ENCODE assay signal across 20 cellular contexts in genomic region chr2:42184346-42184745, GRCh38. TPM values are rescaled to one million over a fixed set of nuclear protein-coding genes. Genes with fewer than 3 reads are reported as not detected.
DNase-seq lines count a peak whose midpoint lies in the region; ATAC-seq and TF ChIP-seq lines count a peak whose summit lies in the region.
"Had no signal": no experiment of that assay in that cellular context is flagged by ENCODE, and none has a peak within 500 bp of the region (broad histone marks: within the 10 kb centered on the region; RNA-seq: fewer than 3 reads in every experiment).

No MANE protein-coding gene starts in this region.

- H3K9me3 Mint-ChIP-seq in CD4-positive, alpha-beta T cell: no peaks in the 10 kb centered on the region
- H3K9me3 Mint-ChIP-seq in H9 (peaks cover 0 to 2% of the 10 kb centered on the region in 2 experiments; a peak in 1 of 5 replicates), mesothelial cell of epicardium (no peaks in the 10 kb centered on the region)
- peaks cover 1% of the 10 kb centered on the region for H3K9me3 Mint-ChIP-seq in activated naive CD8-positive, alpha-beta T cell treated with anti-CD3 and anti-CD28 coated beads for 36 hours
- H3K9me3 Mint-ChIP-seq: dendritic cell treated with granulocyte-macrophage colony-stimulating factor and Interleukin-4, amounts not matched to agents 40 ng/mL and 50 ng/mL, for 4 days had no signal

- H3K27me3 ChIP-seq in CD4-positive, alpha-beta T cell (ENCODE audit: control insufficient read depth, insufficient read depth, low read length): no peaks in the 10 kb centered on the region
- no peaks in the 10 kb centered on the region for H3K27me3 ChIP-seq in H9 (ENCODE audit: insufficient read depth, low read length)
- H3K27me3 ChIP-seq: transverse colon had no signal

- no peak overlapping the region for H2BK20ac ChIP-seq in H9 (ENCODE audit: low read depth, low read length, poor library complexity, severe bottlenecking)

- no peak overlapping the region for H3K23ac ChIP-seq in H9 (ENCODE audit: insufficient read length, low read depth, low read length)

- H2AFZ ChIP-seq in H9 (ENCODE audit: low read length): no peak overlapping the region

- no peak overlapping the region for H3K4ac ChIP-seq in H9 (ENCODE audit: low read depth, low read length)

- no peak overlapping the region for H3K56ac ChIP-seq in H9 (ENCODE audit: insufficient read length, low read depth, low read length)

- H3K9me3 ChIP-seq in CD4-positive, alpha-beta T cell (ENCODE audit: control insufficient read depth, low read length): no peaks in the 10 kb centered on the region
- no peaks in the 10 kb centered on the region for H3K9me3 ChIP-seq in H9 (ENCODE audit: control insufficient read depth, low read depth, low read length)
- H3K9me3 ChIP-seq: lower lobe of right lung, transverse colon had no signal

- no peak for ATAC-seq in CD4-positive, alpha-beta T cell (ENCODE audit: poor library complexity)
- no peak for ATAC-seq in HG03280 (IDR thresholded peaks at IDR 0.05; ENCODE audit: unreplicated experiment)
- ATAC-seq: stimulated activated naive CD8-positive, alpha-beta T cell treated with anti-CD3 and anti-CD28 coated beads, Interleukin-15, Interleukin-2, amounts not matched to agents 100 U/mL and 50 U/mL, for 24 hours had no signal

- H3K18ac ChIP-seq in H9 (ENCODE audit: insufficient read length, low read depth, low read length): no peak overlapping the region

- H3K4me1 ChIP-seq in H9 (ENCODE audit: insufficient read depth, low read length): no peaks in the 10 kb centered on the region

- peaks cover 2% of the 10 kb centered on the region for H3K79me1 ChIP-seq in H9 (ENCODE audit: insufficient read depth, low read depth, low read length, poor library complexity, severe bottlenecking)

- peaks cover 10% of the 10 kb centered on the region; the same call in 1 of the 2 replicates for H3K79me2 ChIP-seq in H9 (ENCODE audit: insufficient read depth, low read length)

- H4K91ac ChIP-seq in H9 (ENCODE audit: insufficient read length, low read depth, low read length): no peak overlapping the region

- peaks cover 86% of the 10 kb centered on the region for H3K4me1 Mint-ChIP-seq in CD4-positive, alpha-beta T cell (ENCODE audit: low read depth)
- peaks cover 7% of the 10 kb centered on the region in 2 experiments for H3K4me1 Mint-ChIP-seq in H9
- H3K4me1 Mint-ChIP-seq in activated naive CD8-positive, alpha-beta T cell treated with anti-CD3 and anti-CD28 coated beads for 36 hours: peaks cover 58% of the 10 kb centered on the region
- peaks cover 28% of the 10 kb centered on the region for H3K4me1 Mint-ChIP-seq in mesothelial cell of epicardium

- peak overlapping the region; percentile 62 for H3K4me3 Mint-ChIP-seq in CD4-positive, alpha-beta T cell
- H3K4me3 Mint-ChIP-seq in H9 (no peak overlapping the region), mesothelial cell of epicardium (no peak overlapping the region)
- H3K4me3 Mint-ChIP-seq in activated naive CD8-positive, alpha-beta T cell treated with anti-CD3 and anti-CD28 coated beads for 36 hours: peak overlapping the region; percentile 44
- H3K4me3 Mint-ChIP-seq: dendritic cell treated with granulocyte-macrophage colony-stimulating factor and Interleukin-4, amounts not matched to agents 40 ng/mL and 50 ng/mL, for 4 days had no signal

- H2BK12ac ChIP-seq in H9 (ENCODE audit: insufficient read length, low read depth, low read length): no peak overlapping the region

- no peak overlapping the region for H2AK5ac ChIP-seq in H9 (ENCODE audit: insufficient read length, low read length)

- H4K5ac ChIP-seq in H9 (ENCODE audit: insufficient read length, low read depth, low read length): no peak overlapping the region

- H4K8ac ChIP-seq in H9 (replicated peaks; ENCODE audit: insufficient read length, low read depth, low read length): no peak overlapping the region

- H2BK120ac ChIP-seq in H9 (ENCODE audit: low read depth, low read length, poor library complexity, severe bottlenecking): no peak overlapping the region

- DNase-seq in CD4-positive, alpha-beta T cell: no peak
- DNase-seq in H9 (no peak), mesothelial cell of epicardium (ENCODE audit: low spot score in 2 of 2, unreplicated experiment in 2 of 2) (no peak), GM10248 (ENCODE audit: extremely low spot score) (no peak), NCI-H146 treated with DMSO at 0.1 percent for 48 hours (lab: John Stamatoyannopoulos, UW; ENCODE audit: unreplicated experiment) (no peak)
- DNase-seq in activated naive CD8-positive, alpha-beta T cell treated with anti-CD3 and anti-CD28 coated beads for 36 hours: no peak
- DNase-seq in NK-92 treated with Interleukin-12 subunit alpha and Interleukin-12 subunit beta, amount 100 ng/mL, for 24 hours (lab: John Stamatoyannopoulos, UW): no peak
- DNase-seq: activated T-cell treated with anti-CD3 and anti-CD28 coated beads, Interleukin-2, amount 50 U/mL, for 1 hour; GDM1; HCEC 1CT; IMR-90; lower lobe of right lung; MV-4-11; NCI-H1930; NCI-H446; RPMI8226; stimulated activated naive CD8-positive, alpha-beta T cell treated with anti-CD3 and anti-CD28 coated beads, Interleukin-15, Interleukin-2, amounts not matched to agents 100 U/mL and 50 U/mL, for 24 hours; transverse colon had no signal

- no peak overlapping the region for H3K27ac ChIP-seq in CD4-positive, alpha-beta T cell (ENCODE audit: low read depth, low read length)
- no peak overlapping the region for H3K27ac ChIP-seq in H9 (ENCODE audit: insufficient read length, low read depth, low read length)
- H3K27ac ChIP-seq: lower lobe of right lung, transverse colon had no signal

- CTCF ChIA-PET in CD4-positive, alpha-beta T cell (lab: Charles Lee): no interaction called here
- CTCF ChIA-PET in GM10248 (lab: Yijun Ruan, JAX): interaction anchor here (1.7 to 2.6 kb wide), 2 partner anchors 13 to 19 kb away, joined by 4 to 9 read pairs; no protein-coding TSS in a partner anchor

- no peaks in the 10 kb centered on the region for H3K23me2 ChIP-seq in H9 (ENCODE audit: insufficient read length, low read depth, low read length, poor library complexity, severe bottlenecking)

- H3K36me3 Mint-ChIP-seq in CD4-positive, alpha-beta T cell (ENCODE audit: low read depth): peaks cover 57% of the 10 kb centered on the region
- peaks cover 2 to 15% (median 5%) of the 10 kb centered on the region in 3 experiments for H3K36me3 Mint-ChIP-seq in H9 (ENCODE audit: insufficient read depth in 1 of 3, low read depth in 3 of 3)
- H3K36me3 Mint-ChIP-seq in activated naive CD8-positive, alpha-beta T cell treated with anti-CD3 and anti-CD28 coated beads for 36 hours: peaks cover 22% of the 10 kb centered on the region
- H3K36me3 Mint-ChIP-seq in mesothelial cell of epicardium: peaks cover 15% of the 10 kb centered on the region

- H2BK5ac ChIP-seq in H9 (ENCODE audit: insufficient read length, low read length): no peak overlapping the region

- H3K4me2 ChIP-seq in H9 (ENCODE audit: insufficient read depth, insufficient read length, low read length): no peak overlapping the region

- POLR2A ChIA-PET in CD4-positive, alpha-beta T cell (lab: Charles Lee): interaction anchor here (0.6 kb wide), 1 partner anchor 9 kb away, joined by 3 read pairs; no protein-coding TSS in a partner anchor
- POLR2A ChIA-PET in GM10248 (lab: Yijun Ruan, JAX): no interaction called here

- WGBS in H9 (ENCODE audit: extremely low coverage, insufficient read length, low lambda C conversion rate): 100% methylated on average over 1 of the region's 3 CpGs

- H3K14ac ChIP-seq in H9 (ENCODE audit: insufficient read depth, low read length): no peak overlapping the region

- no peak overlapping the region for H3T11ph ChIP-seq in H9 (ENCODE audit: low read length)

- TF ChIP-seq CTCF in CD4-positive, alpha-beta T cell (IDR thresholded peaks at IDR 0.05): no peak
- TF ChIP-seq CTCF in H9 (conservative IDR thresholded peaks at IDR 0.05) (peak; percentile 47; the same call in 2 of the 3 replicates), mesothelial cell of epicardium (IDR thresholded peaks at IDR 0.05; ENCODE audit: unreplicated experiment) (no peak), GM10248 (IDR thresholded peaks at IDR 0.05; ENCODE audit: control extremely low read depth, extremely low read depth, low read depth, missing control alignments) (no peak)

- peak overlapping the region; percentile 46 for H3K27ac Mint-ChIP-seq in CD4-positive, alpha-beta T cell
- H3K27ac Mint-ChIP-seq in H9: no peak overlapping the region
- peak overlapping the region; percentile 35 for H3K27ac Mint-ChIP-seq in activated naive CD8-positive, alpha-beta T cell treated with anti-CD3 and anti-CD28 coated beads for 36 hours
- peak overlapping the region; percentile 4 for H3K27ac Mint-ChIP-seq in mesothelial cell of epicardium
- H3K27ac Mint-ChIP-seq: dendritic cell treated with granulocyte-macrophage colony-stimulating factor and Interleukin-4, amounts not matched to agents 40 ng/mL and 50 ng/mL, for 4 days had no signal

- no peak overlapping the region for H2BK15ac ChIP-seq in H9 (ENCODE audit: low read depth, low read length)

- H4K20me1 ChIP-seq in H9 (ENCODE audit: control insufficient read depth, insufficient read depth, insufficient read length): no peaks in the 10 kb centered on the region

- H3K9ac ChIP-seq in H9 (ENCODE audit: extremely low read depth, insufficient read length, low read length): no peak overlapping the region

- intact Hi-C loops in CD4-positive, alpha-beta T cell (cut with DNase I, micrococcal nuclease): loop anchor here in 1 of 2 experiments (2.0 kb wide), 1 partner anchor 14 kb away; no protein-coding TSS in a partner anchor

- H3K27me3 Mint-ChIP-seq in CD4-positive, alpha-beta T cell: no peaks in the 10 kb centered on the region
- H3K27me3 Mint-ChIP-seq in H9 (ENCODE audit: low read depth) (no peaks in the 10 kb centered on the region), mesothelial cell of epicardium (ENCODE audit: low read depth) (no peaks in the 10 kb centered on the region)
- no peaks in the 10 kb centered on the region for H3K27me3 Mint-ChIP-seq in activated naive CD8-positive, alpha-beta T cell treated with anti-CD3 and anti-CD28 coated beads for 36 hours
- H3K27me3 Mint-ChIP-seq: dendritic cell treated with granulocyte-macrophage colony-stimulating factor and Interleukin-4, amounts not matched to agents 40 ng/mL and 50 ng/mL, for 4 days had no signal

RNA-seq across cellular contexts. Expression of gene EML4, which starts 15.2 kb away (rescaled TPM):
- total RNA-seq in CD4-positive, alpha-beta T cell: 100 to 1,000 TPM; 219 to 228 TPM
- total RNA-seq in H9 (2021): 62.8 and 68.6 TPM in 2 replicates
- 10 to 100 TPM; 60.0 to 64.6 TPM for total RNA-seq in activated naive CD8-positive, alpha-beta T cell treated with anti-CD3 and anti-CD28 coated beads for 36 hours
- total RNA-seq in mesothelial cell of epicardium: 93.4 to 97.2 TPM (median 95.6 TPM) in 3 replicates

Comparison
In these comparisons a context has a peak if more than half of its experiments do, and no peak if none do; other contexts are left out.
1. H3K27ac Mint-ChIP-seq: peak in CD4-positive, alpha-beta T cell (single experiment), activated naive CD8-positive, alpha-beta T cell treated with anti-CD3 and anti-CD28 coated beads for 36 hours (single experiment) and mesothelial cell of epicardium (single experiment); none in H9 (0 of 3).
2. H3K4me3 Mint-ChIP-seq: peak in CD4-positive, alpha-beta T cell (single experiment) and activated naive CD8-positive, alpha-beta T cell treated with anti-CD3 and anti-CD28 coated beads for 36 hours (single experiment); none in H9 (0 of 2) and mesothelial cell of epicardium (single experiment).